21 cellular contexts compared by ENCODE assay signal in the genomic region with DNA sequence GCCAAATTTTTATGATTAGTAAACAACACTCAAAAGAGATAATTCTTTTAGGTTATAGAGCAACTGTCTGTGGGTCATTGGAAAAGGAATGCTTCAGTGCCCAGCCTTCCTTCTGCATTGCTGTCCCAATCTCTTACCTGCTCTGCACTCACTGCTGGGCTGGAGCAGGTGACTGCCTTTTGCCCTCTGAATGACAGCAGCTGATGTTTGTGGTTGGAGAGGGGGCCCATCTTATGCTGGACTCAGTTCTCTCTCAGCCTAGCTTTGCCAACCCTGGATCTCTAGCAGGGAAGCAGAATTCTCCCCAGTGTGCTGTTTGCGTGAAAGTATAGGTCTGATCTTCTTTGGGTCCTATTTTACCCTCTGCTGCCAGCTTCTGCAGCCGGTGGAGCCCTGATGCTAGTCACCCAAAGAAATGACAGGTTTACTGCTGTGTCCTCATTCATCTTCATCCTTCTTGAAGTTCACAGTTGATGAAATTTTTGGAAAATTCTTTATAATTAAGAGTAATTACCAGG.
"Had no signal": no experiment of that assay in that cellular context is flagged by ENCODE, and none has a peak within 500 bp of the region (broad histone marks: within the 10 kb centered on the region; RNA-seq: fewer than 3 reads in every experiment).

No MANE protein-coding gene starts in this region.

- H3K27ac Mint-ChIP-seq: activated CD4-positive, alpha-beta memory T cell treated with anti-CD3 and anti-CD28 coated beads for 36 hours; activated naive CD8-positive, alpha-beta T cell treated with anti-CD3 and anti-CD28 coated beads for 36 hours; T-helper 2 cell treated with Interferon-gamma antibody and Interleukin-4, amounts not matched to agents 5 μg/mL and 100 μg/mL, for 36 hours had no signal

- H3K4me3 Mint-ChIP-seq: activated CD4-positive, alpha-beta memory T cell treated with anti-CD3 and anti-CD28 coated beads for 36 hours; activated naive CD8-positive, alpha-beta T cell treated with anti-CD3 and anti-CD28 coated beads for 36 hours; immature natural killer cell; natural killer cell; T-helper 2 cell treated with Interferon-gamma antibody and Interleukin-4, amounts not matched to agents 5 μg/mL and 100 μg/mL, for 36 hours had no signal

- H3K4me3 ChIP-seq: esophagus squamous epithelium, sigmoid colon, suprapubic skin, upper lobe of left lung had no signal

- H3K36me3 ChIP-seq: esophagus squamous epithelium, neutrophil, sigmoid colon, suprapubic skin, upper lobe of left lung had no signal

- H3K27me3 ChIP-seq: esophagus squamous epithelium, neutrophil, sigmoid colon, suprapubic skin, upper lobe of left lung had no signal

- ATAC-seq: natural killer cell had no signal

- H3K9ac ChIP-seq: parathyroid adenoma had no signal

- H3K9me3 ChIP-seq: esophagus squamous epithelium, neutrophil, sigmoid colon, suprapubic skin, upper lobe of left lung had no signal

- H2AFZ ChIP-seq: parathyroid adenoma had no signal

- DNase-seq: activated CD4-positive, alpha-beta memory T cell treated with anti-CD3 and anti-CD28 coated beads for 36 hours; activated CD4-positive, alpha-beta T cell treated with anti-CD3 and anti-CD28 coated beads for 4 hours; activated naive CD4-positive, alpha-beta T cell; activated naive CD8-positive, alpha-beta T cell treated with anti-CD3 and anti-CD28 coated beads for 36 hours; amniotic stem cell; dermis blood vessel endothelial cell; effector memory CD4-positive, alpha-beta T cell; esophagus squamous epithelium; immature natural killer cell; kidney glomerular epithelial cell; mesenchymal stem cell; natural killer cell; sigmoid colon; stimulated activated CD8-positive, alpha-beta memory T cell treated with anti-CD3 and anti-CD28 coated beads, Interleukin-4, amount 100 ng/mL, for 48 hours; stimulated activated naive CD4-positive, alpha-beta T cell treated with Interleukin-2 at 50 U/mL for 16 hours; upper lobe of left lung had no signal

- H3K27me3 Mint-ChIP-seq: activated CD4-positive, alpha-beta memory T cell treated with anti-CD3 and anti-CD28 coated beads for 36 hours; activated naive CD8-positive, alpha-beta T cell treated with anti-CD3 and anti-CD28 coated beads for 36 hours had no signal

- H3K27ac ChIP-seq: esophagus squamous epithelium, neutrophil, parathyroid adenoma, sigmoid colon, suprapubic skin, upper lobe of left lung had no signal

- H3K36me3 Mint-ChIP-seq: immature natural killer cell, natural killer cell had no signal

- FAIRE-seq: TTC549 had no signal
